ENCODE assay signal across 8 cellular contexts in genomic region chr2:134491796-134492441, GRCh38.
DNase-seq lines count a peak whose midpoint lies in the region; ATAC-seq and TF ChIP-seq lines count a peak whose summit lies in the region.

No MANE protein-coding gene starts in this region.

- no peaks in the 10 kb centered on the region for H3K36me3 Mint-ChIP-seq in type B pancreatic cell
- no peaks in the 10 kb centered on the region for H3K36me3 Mint-ChIP-seq in activated T-helper 17 cell treated with anti-CD3 and anti-CD28 coated beads, Interleukin-2, amount 50 U/mL, for 72 hours (ENCODE audit: low read depth)

- H3K36me3 ChIP-seq in endocrine pancreas (ENCODE audit: control insufficient read depth, insufficient read depth, low read length): no peaks in the 10 kb centered on the region
- no peaks in the 10 kb centered on the region for H3K36me3 ChIP-seq in upper lobe of left lung

- peak overlapping the region; percentile 60 for H3K9ac ChIP-seq in endocrine pancreas (ENCODE audit: control insufficient read depth, insufficient read depth, low read length)

- no peak overlapping the region for H3K4me3 Mint-ChIP-seq in type B pancreatic cell
- H3K4me3 Mint-ChIP-seq in activated T-helper 17 cell treated with anti-CD3 and anti-CD28 coated beads, Interleukin-2, amount 50 U/mL, for 72 hours: no peak overlapping the region

- TF ChIP-seq EP300 in upper lobe of left lung (IDR thresholded peaks at IDR 0.05): no peak

- H3K4me3 ChIP-seq in endocrine pancreas (ENCODE audit: control insufficient read depth, insufficient read depth, low read length) (peak overlapping the region; percentile 58), upper lobe of left lung (no peak overlapping the region)

- DNase-seq in NCI-H82 (lab: John Stamatoyannopoulos, UW): peak; percentile 68
- no peak for DNase-seq in NCI-H82 treated with DMSO at 0.1 percent for 48 hours (lab: John Stamatoyannopoulos, UW; ENCODE audit: unreplicated experiment)
- peak; percentile 98 for DNase-seq in NCI-H510A treated with DMSO at 0.1 percent for 48 hours (lab: John Stamatoyannopoulos, UW)
- DNase-seq in type B pancreatic cell (ENCODE audit: extremely low spot score, unreplicated experiment): peak; percentile 43
- DNase-seq in upper lobe of left lung: no peak

- peaks cover 8% of the 10 kb centered on the region for H3K9me3 Mint-ChIP-seq in type B pancreatic cell
- no peaks in the 10 kb centered on the region for H3K9me3 Mint-ChIP-seq in activated T-helper 17 cell treated with anti-CD3 and anti-CD28 coated beads, Interleukin-2, amount 50 U/mL, for 72 hours

- TF ChIP-seq CTCF in type B pancreatic cell (conservative IDR thresholded peaks at IDR 0.05) (no peak), upper lobe of left lung (IDR thresholded peaks at IDR 0.05) (no peak)

- H3K9me3 ChIP-seq in endocrine pancreas (ENCODE audit: control insufficient read depth, low read length) (no peaks in the 10 kb centered on the region), upper lobe of left lung (no peaks in the 10 kb centered on the region)

- H3K27ac ChIP-seq in upper lobe of left lung: no peak overlapping the region

- WGBS in upper lobe of left lung, 2 donors: 39 to 56% methylated on average over 9 of the region's 9 CpGs

- H3K4me1 Mint-ChIP-seq in type B pancreatic cell (ENCODE audit: unreplicated experiment): no peaks in the 10 kb centered on the region
- H3K4me1 Mint-ChIP-seq in activated T-helper 17 cell treated with anti-CD3 and anti-CD28 coated beads, Interleukin-2, amount 50 U/mL, for 72 hours: no peaks in the 10 kb centered on the region

- no peak overlapping the region for H3K27ac Mint-ChIP-seq in type B pancreatic cell
- no peak overlapping the region for H3K27ac Mint-ChIP-seq in activated T-helper 17 cell treated with anti-CD3 and anti-CD28 coated beads, Interleukin-2, amount 50 U/mL, for 72 hours

- H3K4me1 ChIP-seq in endocrine pancreas (ENCODE audit: control insufficient read depth, insufficient read depth, low read length): no peaks in the 10 kb centered on the region
- no peaks in the 10 kb centered on the region for H3K4me1 ChIP-seq in upper lobe of left lung

- H3K27me3 ChIP-seq in endocrine pancreas (ENCODE audit: control insufficient read depth, insufficient read depth, low read length) (no peaks in the 10 kb centered on the region), upper lobe of left lung (no peaks in the 10 kb centered on the region)

- TF ChIP-seq POLR2A in upper lobe of left lung (IDR thresholded peaks at IDR 0.05): no peak

- ATAC-seq in upper lobe of left lung (ENCODE audit: low FRiP score in 2 of 2): no peak
- ATAC-seq in activated T-helper 17 cell treated with anti-CD3 and anti-CD28 coated beads, Interleukin-2, amount 50 U/mL, for 72 hours (replicated peaks): no peak
- ATAC-seq in HG02763 (IDR thresholded peaks at IDR 0.05; ENCODE audit: unreplicated experiment): no peak

- H3K27me3 Mint-ChIP-seq in type B pancreatic cell: peaks cover 18% of the 10 kb centered on the region
- peaks cover 4% of the 10 kb centered on the region for H3K27me3 Mint-ChIP-seq in activated T-helper 17 cell treated with anti-CD3 and anti-CD28 coated beads, Interleukin-2, amount 50 U/mL, for 72 hours

Comparison
In these comparisons a context has a peak if more than half of its experiments do, and no peak if none do; other contexts are left out.
1. DNase-seq: peak in NCI-H82 (single experiment), NCI-H510A treated with DMSO at 0.1 percent for 48 hours (single experiment) and type B pancreatic cell (single experiment); none in NCI-H82 treated with DMSO at 0.1 percent for 48 hours (single experiment) and upper lobe of left lung (0 of 2).